Comparison of ENCODE assay signal across 25 cellular contexts in the genomic region with DNA sequence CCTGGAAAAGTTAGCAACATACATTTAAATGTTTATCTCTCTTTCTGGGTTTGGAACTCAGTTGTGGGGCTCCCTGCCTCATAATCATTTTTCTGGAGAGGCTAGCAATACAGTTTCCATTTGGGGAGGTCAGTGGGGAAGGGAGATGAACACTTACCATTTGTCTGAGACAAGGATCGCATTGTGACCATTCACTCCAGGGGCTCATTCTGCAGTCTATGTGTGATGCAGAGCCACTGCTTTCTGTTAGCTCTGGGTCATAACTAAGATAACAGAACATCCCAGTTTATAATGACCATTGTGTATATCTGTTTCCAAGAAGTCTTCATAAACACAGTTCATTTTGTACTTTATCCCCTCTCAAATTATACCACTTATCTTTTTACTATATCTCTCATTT. TPM values are rescaled to one million over a fixed set of nuclear protein-coding genes. Genes with fewer than 3 reads are reported as not detected.
DNase-seq lines count a peak whose midpoint lies in the region; TF ChIP-seq lines count a peak whose summit lies in the region.
"Had no signal": no experiment of that assay in that cellular context is flagged by ENCODE, and none has a peak within 500 bp of the region (broad histone marks: within the 10 kb centered on the region; RNA-seq: fewer than 3 reads in every experiment).

No MANE protein-coding gene starts in this region.

- no peak overlapping the region for H3K9ac ChIP-seq in mammary epithelial cell (ENCODE audit: insufficient read depth, low read length)
- H3K9ac ChIP-seq: BLaER1 treated with 17β-estradiol and CSF1 and Interleukin-3, amounts not matched to agents 10 nM and 100 nM; GM23248 had no signal

- H4K20me1 ChIP-seq in mammary epithelial cell (ENCODE audit: insufficient read depth, low read length), result no peaks in the 10 kb centered on the region
- H4K20me1 ChIP-seq: BLaER1 treated with 17β-estradiol and CSF1 and Interleukin-3, amounts not matched to agents 10 nM and 100 nM had no signal

- H3K79me2 ChIP-seq in mammary epithelial cell (ENCODE audit: insufficient read depth, low read length), result no peaks in the 10 kb centered on the region

- in situ Hi-C loops in mammary epithelial cell (cut with MboI; ENCODE audit: low sequenced_read_pairs in 2 of 2), result no loop called here

- H3K4me3 ChIP-seq in mammary epithelial cell (replicated peaks in 1 of 3; ENCODE audit: insufficient read depth in 1 of 3, low read depth in 2 of 3, low read length in 3 of 3), result no peak overlapping the region
- H3K4me3 ChIP-seq: BLaER1 treated with 17β-estradiol and CSF1 and Interleukin-3, amounts not matched to agents 10 nM and 100 nM; GM23248; HAP-1 had no signal

- CTCF ChIA-PET in mammary epithelial cell (lab: Charles Lee; ENCODE audit: low non-redundant PET), result no interaction called here

- BruUV-seq in mammary epithelial cell (replicated peaks; lab: Mats Ljungman, UMichigan), result no TSS peak

- H3K36me3 ChIP-seq in mammary epithelial cell (ENCODE audit: insufficient read depth, low read length), result no peaks in the 10 kb centered on the region
- H3K36me3 ChIP-seq: BE2C; BLaER1 treated with 17β-estradiol and CSF1 and Interleukin-3, amounts not matched to agents 10 nM and 100 nM; HAP-1 had no signal

- H3K4me1 ChIP-seq in mammary epithelial cell (ENCODE audit: insufficient read depth, low read length), result no peaks in the 10 kb centered on the region
- H3K4me1 ChIP-seq: BE2C; BLaER1 treated with 17β-estradiol and CSF1 and Interleukin-3, amounts not matched to agents 10 nM and 100 nM; HAP-1 had no signal

- H3K9me3 ChIP-seq in mammary epithelial cell (replicated peaks; ENCODE audit: insufficient read depth, low read length), result no peaks in the 10 kb centered on the region
- H3K9me3 ChIP-seq: BE2C; BLaER1 treated with 17β-estradiol and CSF1 and Interleukin-3, amounts not matched to agents 10 nM and 100 nM; HAP-1 had no signal

- H3K36me3 Mint-ChIP-seq in glutamatergic neuron (ENCODE audit: unreplicated experiment), result no peaks in the 10 kb centered on the region
- H3K36me3 Mint-ChIP-seq: CD14-positive monocyte had no signal

- 100% methylated on average over 1 of the region's 1 CpG for WGBS in mammary epithelial cell (ENCODE audit: low coverage, missing lambda C conversion rate)

- no peak overlapping the region for H3K4me2 ChIP-seq in mammary epithelial cell (ENCODE audit: insufficient read depth, low read depth, low read length)
- H3K4me2 ChIP-seq: BLaER1 treated with 17β-estradiol and CSF1 and Interleukin-3, amounts not matched to agents 10 nM and 100 nM had no signal

- intact Hi-C loops in mammary epithelial cell (cut with micrococcal nuclease), result no loop called here

- H3K4me3 Mint-ChIP-seq in glutamatergic neuron (ENCODE audit: unreplicated experiment), result no peak overlapping the region
- H3K4me3 Mint-ChIP-seq: CD14-positive monocyte; CD4-positive, alpha-beta T cell; CD8-positive, alpha-beta memory T cell; HFFc6 had no signal

- no peak overlapping the region for H2AFZ ChIP-seq in mammary epithelial cell (ENCODE audit: low read depth, low read length)
- H2AFZ ChIP-seq: GM23248 had no signal

- DNase-seq in Ammon's horn (ENCODE audit: low spot score), result peak; percentile 10
- peak; percentile 20 for DNase-seq in HuH-7.5 (ENCODE audit: low spot score)
- peak; percentile 34 for DNase-seq in epidermal melanocyte (ENCODE audit: insufficient read length, low spot score)
- DNase-seq in medulla oblongata (ENCODE audit: extremely low spot score), result peak; percentile 14
- no peak for DNase-seq in NOMO-1 treated with DMSO at 0.1 percent for 48 hours (lab: John Stamatoyannopoulos, UW; ENCODE audit: unreplicated experiment)
- no peak for DNase-seq in mammary epithelial cell
- no peak for DNase-seq in glutamatergic neuron
- DNase-seq in SHP77 (lab: John Stamatoyannopoulos, UW), result no peak
- DNase-seq: BE2C; Calu3; CD4-positive, alpha-beta T cell; CD8-positive, alpha-beta memory T cell; COR-L47; DMS53; DMS79 treated with DMSO at 0.1 percent for 48 hours; GF-D8; GM23248; HFFc6 had no signal

- peaks cover 1% of the 10 kb centered on the region for H3K27me3 Mint-ChIP-seq in glutamatergic neuron (ENCODE audit: unreplicated experiment)

- TF ChIP-seq CTCF in mammary epithelial cell (conservative IDR thresholded peaks at IDR 0.05 in 1 of 2, IDR thresholded peaks at IDR 0.05 in 1 of 2; ENCODE audit: extremely low read depth in 1 of 2, insufficient read depth in 1 of 2, low read depth in 1 of 2, low read length in 2 of 2) (no peak), glutamatergic neuron (IDR thresholded peaks at IDR 0.05; ENCODE audit: partially characterized antibody, unreplicated experiment) (no peak)

- dilution Hi-C loops in mammary epithelial cell (cut with HindIII; ENCODE audit: low sequenced_read_pairs), result no loop called here

- H3K27ac Mint-ChIP-seq in glutamatergic neuron (ENCODE audit: unreplicated experiment), result no peak overlapping the region
- H3K27ac Mint-ChIP-seq: CD14-positive monocyte; CD4-positive, alpha-beta T cell; CD8-positive, alpha-beta memory T cell; HFFc6 had no signal

- H3K4me1 Mint-ChIP-seq in glutamatergic neuron (ENCODE audit: low read depth, unreplicated experiment), result no peaks in the 10 kb centered on the region
- H3K4me1 Mint-ChIP-seq: CD14-positive monocyte; CD8-positive, alpha-beta memory T cell had no signal

- H3K27me3 ChIP-seq in mammary epithelial cell (ENCODE audit: insufficient read depth, low read length), result no peaks in the 10 kb centered on the region
- H3K27me3 ChIP-seq: BE2C; BLaER1 treated with 17β-estradiol and CSF1 and Interleukin-3, amounts not matched to agents 10 nM and 100 nM had no signal

- no peak overlapping the region for H3K27ac ChIP-seq in mammary epithelial cell (ENCODE audit: insufficient read depth, low read depth, low read length)
- H3K27ac ChIP-seq: 22Rv1; BLaER1 treated with 17β-estradiol and CSF1 and Interleukin-3, amounts not matched to agents 10 nM and 100 nM; GM23248 had no signal

- no peaks in the 10 kb centered on the region for H3K9me3 Mint-ChIP-seq in glutamatergic neuron (ENCODE audit: unreplicated experiment)
- H3K9me3 Mint-ChIP-seq: CD4-positive, alpha-beta T cell; HFFc6 had no signal

RNA-seq across cellular contexts. Expression of a gene that starts 22.4 kb away (rescaled TPM):
- total RNA-seq in mammary epithelial cell (under 1 TPM in 1 of 2 donors, not detected in 1; under 0.01 TPM), glutamatergic neuron (ENCODE audit: unreplicated experiment) (not detected)
- polyA plus RNA-seq in mammary epithelial cell, result not detected
- not detected for polyA minus RNA-seq in mammary epithelial cell
- total RNA-seq: Calu3; CD4-positive, alpha-beta T cell; CD8-positive, alpha-beta memory T cell; Daoy; G401; GM23248 had no signal
- polyA plus RNA-seq: AG04450; CD14-positive monocyte; CD8-positive, alpha-beta memory T cell; GM23248 had no signal

Comparison
In these comparisons a context has a peak if more than half of its experiments do, and no peak if none do; other contexts are left out.
1. DNase-seq: peak in Ammon's horn (single experiment), HuH-7.5 (single experiment), epidermal melanocyte (single experiment) and medulla oblongata (single experiment); none in NOMO-1 treated with DMSO at 0.1 percent for 48 hours (single experiment), mammary epithelial cell (single experiment), glutamatergic neuron (single experiment) and SHP77 (0 of 2).